Comparison of ENCODE assay signal across 9 cellular contexts in genomic region chr1:88877382-88877825, GRCh38. TPM values are rescaled to one million over a fixed set of nuclear protein-coding genes. Genes with fewer than 3 reads are reported as not detected.
DNase-seq lines count a peak whose midpoint lies in the region; ATAC-seq and TF ChIP-seq lines count a peak whose summit lies in the region.
"Had no signal": no experiment of that assay in that cellular context is flagged by ENCODE, and none has a peak within 500 bp of the region (broad histone marks: within the 10 kb centered on the region; RNA-seq: fewer than 3 reads in every experiment).

No MANE protein-coding gene starts in this region.

- ATAC-seq in CD4-positive, CD25-positive, alpha-beta regulatory T cell (ENCODE audit: low read depth in 2 of 2) = no peak
- ATAC-seq in HG03045 (IDR thresholded peaks at IDR 0.05; ENCODE audit: unreplicated experiment) = no peak
- ATAC-seq in GM18909 (IDR thresholded peaks at IDR 0.05; ENCODE audit: poor library complexity, unreplicated experiment) = no peak

- H3K4me1 ChIP-seq in CD4-positive, CD25-positive, alpha-beta regulatory T cell (ENCODE audit: control insufficient read depth, insufficient read depth, low read length, poor library complexity, severe bottlenecking) = peaks cover 23% of the 10 kb centered on the region
- H3K4me1 ChIP-seq in HEK293 (ENCODE audit: control insufficient read depth, insufficient read depth, low read length) = peaks cover under 1% of the 10 kb centered on the region; the same call in 1 of the 2 replicates

- peaks cover 19% of the 10 kb centered on the region for H3K36me3 Mint-ChIP-seq in CD4-positive, CD25-positive, alpha-beta regulatory T cell

- no peaks in the 10 kb centered on the region for H3K27me3 Mint-ChIP-seq in CD4-positive, CD25-positive, alpha-beta regulatory T cell
- H3K27me3 Mint-ChIP-seq: IgD-negative memory B cell had no signal

- H3K36me3 ChIP-seq in CD4-positive, CD25-positive, alpha-beta regulatory T cell (ENCODE audit: control insufficient read depth, insufficient read depth, low read length) = peaks cover 48% of the 10 kb centered on the region
- peaks cover 4 to 28% of the 10 kb centered on the region in 2 experiments; a peak in 2 of 3 replicates for H3K36me3 ChIP-seq in HEK293 (ENCODE audit: control insufficient read depth in 2 of 2, insufficient read depth in 1 of 2, low read length in 2 of 2)

- no peaks in the 10 kb centered on the region for H3K9me3 ChIP-seq in CD4-positive, CD25-positive, alpha-beta regulatory T cell (ENCODE audit: control insufficient read depth in 2 of 2, low read length in 2 of 2)
- no peaks in the 10 kb centered on the region for H3K9me3 ChIP-seq in HEK293 (ENCODE audit: control insufficient read depth, insufficient read depth, low read depth, low read length)

- CTCF ChIA-PET in HEK293 (lab: Yijun Ruan, JAX) = interaction anchor here (0.6 to 3.2 kb wide), 41 partner anchors 8 to 1184 kb away, joined by 3 to 20 read pairs (median 4); no protein-coding TSS in a partner anchor
- CTCF ChIA-PET in RWPE1 (lab: Yijun Ruan, JAX) = interaction anchor here (0.7 to 1.1 kb wide), 5 partner anchors 15 to 697 kb away, joined by 3 to 4 read pairs (median 4); no protein-coding TSS in a partner anchor

- no peak overlapping the region for H3K27ac ChIP-seq in CD4-positive, CD25-positive, alpha-beta regulatory T cell (ENCODE audit: insufficient read depth, low read length, poor library complexity, severe bottlenecking)
- no peak overlapping the region for H3K27ac ChIP-seq in HEK293 (ENCODE audit: extremely low read depth, low read depth, low read length)
- H3K27ac ChIP-seq in RWPE1 = peak overlapping the region; percentile 25

- POLR2A ChIA-PET in HEK293 (lab: Yijun Ruan, JAX) = no interaction called here
- POLR2A ChIA-PET in RWPE1 (lab: Yijun Ruan, JAX; ENCODE audit: low non-redundant PET) = no interaction called here

- DNase-seq in CD4-positive, CD25-positive, alpha-beta regulatory T cell = peak in 2 of 3 donors; percentile 16 to 37
- DNase-seq in RWPE1 (ENCODE audit: low spot score) = peak; percentile 25
- peak; percentile 28 to 70 for DNase-seq in foreskin fibroblast
- peak; percentile 17 for DNase-seq in retina
- no peak for DNase-seq in activated CD4-positive, alpha-beta T cell treated with anti-CD3 and anti-CD28 coated beads, Interleukin-2, amount 50 U/mL, for 1 hour

- no peaks in the 10 kb centered on the region for H3K27me3 ChIP-seq in CD4-positive, CD25-positive, alpha-beta regulatory T cell (ENCODE audit: control insufficient read depth, insufficient read depth, low read length)

- H3K27ac Mint-ChIP-seq in CD4-positive, CD25-positive, alpha-beta regulatory T cell = peak overlapping the region in 2 of 3 donors; percentile 49 to 67

- peaks cover 33 to 74% (median 43%) of the 10 kb centered on the region in 4 donors for H3K4me1 Mint-ChIP-seq in CD4-positive, CD25-positive, alpha-beta regulatory T cell

- H3K4me3 ChIP-seq in CD4-positive, CD25-positive, alpha-beta regulatory T cell (ENCODE audit: low read depth, low read length) = no peak overlapping the region
- no peak overlapping the region for H3K4me3 ChIP-seq in HEK293 (ENCODE audit: low read depth, low read length)
- no peak overlapping the region for H3K4me3 ChIP-seq in foreskin fibroblast (ENCODE audit: low read depth in 1 of 2, low read length in 2 of 2)

- H3K4me3 Mint-ChIP-seq in CD4-positive, CD25-positive, alpha-beta regulatory T cell = no peak overlapping the region

- TF ChIP-seq CTCF in HEK293 (tag by site-specific recombination; IDR thresholded peaks at IDR 0.05) = no peak
- TF ChIP-seq CTCF in RWPE1 (conservative IDR thresholded peaks at IDR 0.05; ENCODE audit: low read depth) = peak; percentile 61
- peak; percentile 13 for TF ChIP-seq CTCF in foreskin fibroblast (IDR thresholded peaks at IDR 0.05; ENCODE audit: low read depth, low read length)

- no peaks in the 10 kb centered on the region for H3K9me3 Mint-ChIP-seq in CD4-positive, CD25-positive, alpha-beta regulatory T cell
- H3K9me3 Mint-ChIP-seq: IgD-negative memory B cell had no signal

TF ChIP-seq in HEK293, 187 proteins besides CTCF, POLR2A, EP300 and RAD21:
- TF ChIP-seq ZNF335 (tag by site-specific recombination; conservative IDR thresholded peaks at IDR 0.05) = peak; percentile 72
- TF ChIP-seq ZNF623 (tag by site-specific recombination; IDR thresholded peaks at IDR 0.05) = no peak
- peak; percentile 64 for TF ChIP-seq ZNF654 (tag by site-specific recombination; IDR thresholded peaks at IDR 0.05; ENCODE audit: low read depth)
TF ChIP-seq in HEK293: peak in this region for 2.

RNA-seq across cellular contexts. Expression of gene GTF2B, which starts 14.0 kb away (rescaled TPM):
- total RNA-seq in CD4-positive, CD25-positive, alpha-beta regulatory T cell = 73.6 TPM
- 10 to 100 TPM; 66.0 to 89.4 (median 76.0) TPM for polyA plus RNA-seq in CD4-positive, CD25-positive, alpha-beta regulatory T cell
